8 cellular contexts compared by ENCODE assay signal in the genomic region with DNA sequence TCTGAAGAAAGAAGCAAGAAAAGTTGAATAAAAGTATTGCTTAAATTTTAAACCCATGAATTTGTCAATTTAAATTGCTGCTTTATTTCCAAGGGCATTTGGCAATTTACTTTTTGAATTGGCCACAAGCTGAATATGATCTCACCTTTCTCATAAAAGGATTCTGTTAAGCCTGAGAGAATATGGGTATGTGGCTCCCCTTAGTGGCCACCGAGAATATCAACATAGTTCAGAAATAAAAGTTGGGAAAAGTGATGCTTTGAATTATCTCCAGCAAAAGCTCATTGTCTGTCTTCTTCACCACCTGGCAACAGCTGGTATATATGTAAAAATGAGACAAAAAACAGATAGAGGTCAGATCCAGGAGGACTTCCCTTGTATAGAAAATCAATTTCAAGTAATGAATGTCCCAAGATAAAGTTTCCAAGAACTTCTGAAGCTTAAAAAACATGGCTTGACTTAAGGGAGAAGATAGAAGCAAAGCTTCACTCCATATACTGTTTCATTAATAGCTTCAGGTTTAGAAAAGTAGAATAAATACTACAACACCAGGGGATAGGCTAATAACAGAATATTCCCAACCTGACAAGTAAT.
A peak's percentile ranks its signal among the peaks of the same experiment; 100 is the strongest.
DNase-seq lines count a peak whose midpoint lies in the region; ATAC-seq, FAIRE-seq and TF ChIP-seq lines count a peak whose summit lies in the region.

No MANE protein-coding gene starts in this region.

- TF ChIP-seq CTCF in GM23338 (conservative IDR thresholded peaks at IDR 0.05; ENCODE audit: low read depth in 2 of 2) (peak; percentile 77 to 85), MM.1S (IDR thresholded peaks at IDR 0.05; ENCODE audit: low read length) (peak; percentile 66)

- H3K4me2 ChIP-seq in GM23338 (no peak overlapping the region), MM.1S (ENCODE audit: low read depth, low read length) (no peak overlapping the region)

- no peaks in the 10 kb centered on the region for H3K9me3 Mint-ChIP-seq in GM23338
- no peaks in the 10 kb centered on the region for H3K9me3 Mint-ChIP-seq in activated naive CD8-positive, alpha-beta T cell treated with anti-CD3 and anti-CD28 coated beads for 36 hours

- peak; percentile 17 for FAIRE-seq in islet of Langerhans (lab: Jason Lieb, UNC)

- H3K27me3 ChIP-seq in GM23338 (ENCODE audit: insufficient read depth) (no peaks in the 10 kb centered on the region), MM.1S (replicated peaks; ENCODE audit: insufficient read depth, low read length) (no peaks in the 10 kb centered on the region)

- H2AFZ ChIP-seq in GM23338 (no peak overlapping the region), MM.1S (ENCODE audit: low read length) (no peak overlapping the region)

- H3K27me3 Mint-ChIP-seq in GM23338 (ENCODE audit: insufficient read depth, low read depth, poor library complexity) = no peaks in the 10 kb centered on the region
- no peaks in the 10 kb centered on the region for H3K27me3 Mint-ChIP-seq in activated naive CD8-positive, alpha-beta T cell treated with anti-CD3 and anti-CD28 coated beads for 36 hours

- H3K9ac ChIP-seq in MM.1S (ENCODE audit: low read length) = no peak overlapping the region

- H3K27ac ChIP-seq in GM23338 (ENCODE audit: low read depth) (no peak overlapping the region), MM.1S (ENCODE audit: low read length) (no peak overlapping the region)

- H3K4me3 ChIP-seq in GM23338 = no peak overlapping the region
- no peak overlapping the region for H3K4me3 ChIP-seq in MM.1S (ENCODE audit: low read length)

- ATAC-seq in GM23338 = peak; percentile 56; the same call in 2 of the 3 replicates

- no peaks in the 10 kb centered on the region for H3K4me1 Mint-ChIP-seq in GM23338
- no peaks in the 10 kb centered on the region for H3K4me1 Mint-ChIP-seq in activated naive CD8-positive, alpha-beta T cell treated with anti-CD3 and anti-CD28 coated beads for 36 hours

- H3K36me3 Mint-ChIP-seq in GM23338 (ENCODE audit: low read depth) = no peaks in the 10 kb centered on the region
- no peaks in the 10 kb centered on the region for H3K36me3 Mint-ChIP-seq in activated naive CD8-positive, alpha-beta T cell treated with anti-CD3 and anti-CD28 coated beads for 36 hours

- H3K79me2 ChIP-seq in GM23338 (replicated peaks; ENCODE audit: insufficient read depth) (no peaks in the 10 kb centered on the region), MM.1S (ENCODE audit: low read length) (no peaks in the 10 kb centered on the region)

- no peaks in the 10 kb centered on the region for H3K9me3 ChIP-seq in MM.1S (replicated peaks; ENCODE audit: insufficient read depth, low read length)

- no peaks in the 10 kb centered on the region for H4K20me1 ChIP-seq in GM23338 (replicated peaks; ENCODE audit: insufficient read depth)
- no peaks in the 10 kb centered on the region for H4K20me1 ChIP-seq in MM.1S (ENCODE audit: insufficient read depth, low read length)

- H3F3A ChIP-seq in GM23338 (replicated peaks; ENCODE audit: low read depth) (no peaks in the 10 kb centered on the region), MM.1S (ENCODE audit: insufficient read depth, low read length) (no peaks in the 10 kb centered on the region)

- no peak overlapping the region for H3K27ac Mint-ChIP-seq in GM23338
- no peak overlapping the region for H3K27ac Mint-ChIP-seq in activated naive CD8-positive, alpha-beta T cell treated with anti-CD3 and anti-CD28 coated beads for 36 hours

- H3K36me3 ChIP-seq in GM23338 (ENCODE audit: insufficient read depth) = no peaks in the 10 kb centered on the region
- H3K36me3 ChIP-seq in MM.1S (replicated peaks; ENCODE audit: insufficient read depth, low read length) = no peaks in the 10 kb centered on the region

- peak; percentile 33 for DNase-seq in SIG-M5 treated with dmso at 0.1 percent for 504 hours (lab: John Stamatoyannopoulos, UW; ENCODE audit: unreplicated experiment)
- no peak for DNase-seq in SIG-M5 (lab: John Stamatoyannopoulos, UW)
- DNase-seq in GM23338 (ENCODE audit: low spot score) = peak; percentile 57
- peak; percentile 45 for DNase-seq in MM.1S
- peak; percentile 1 for DNase-seq in activated naive CD8-positive, alpha-beta T cell treated with anti-CD3 and anti-CD28 coated beads for 36 hours
- DNase-seq in NCI-H2171 treated with DMSO at 0.1 percent for 48 hours (lab: John Stamatoyannopoulos, UW) = no peak
- DNase-seq in stimulated activated naive CD4-positive, alpha-beta T cell treated with Interleukin-2 at 50 U/mL for 16 hours (lab: John Stamatoyannopoulos, UW) = no peak

- H3K9me2 ChIP-seq in GM23338 (ENCODE audit: insufficient read depth) (no peaks in the 10 kb centered on the region), MM.1S (replicated peaks; ENCODE audit: insufficient read depth, low read length) (no peaks in the 10 kb centered on the region)

- H3K4me3 Mint-ChIP-seq in GM23338 = no peak overlapping the region
- no peak overlapping the region for H3K4me3 Mint-ChIP-seq in activated naive CD8-positive, alpha-beta T cell treated with anti-CD3 and anti-CD28 coated beads for 36 hours

- H3K4me1 ChIP-seq in GM23338 (ENCODE audit: insufficient read depth) = no peaks in the 10 kb centered on the region
- H3K4me1 ChIP-seq in MM.1S (ENCODE audit: low read length) = no peaks in the 10 kb centered on the region

TF ChIP-seq in GM23338, 12 proteins besides CTCF, POLR2A, EP300 and RAD21 (continues in another document):
- TF ChIP-seq, protein P1, sequence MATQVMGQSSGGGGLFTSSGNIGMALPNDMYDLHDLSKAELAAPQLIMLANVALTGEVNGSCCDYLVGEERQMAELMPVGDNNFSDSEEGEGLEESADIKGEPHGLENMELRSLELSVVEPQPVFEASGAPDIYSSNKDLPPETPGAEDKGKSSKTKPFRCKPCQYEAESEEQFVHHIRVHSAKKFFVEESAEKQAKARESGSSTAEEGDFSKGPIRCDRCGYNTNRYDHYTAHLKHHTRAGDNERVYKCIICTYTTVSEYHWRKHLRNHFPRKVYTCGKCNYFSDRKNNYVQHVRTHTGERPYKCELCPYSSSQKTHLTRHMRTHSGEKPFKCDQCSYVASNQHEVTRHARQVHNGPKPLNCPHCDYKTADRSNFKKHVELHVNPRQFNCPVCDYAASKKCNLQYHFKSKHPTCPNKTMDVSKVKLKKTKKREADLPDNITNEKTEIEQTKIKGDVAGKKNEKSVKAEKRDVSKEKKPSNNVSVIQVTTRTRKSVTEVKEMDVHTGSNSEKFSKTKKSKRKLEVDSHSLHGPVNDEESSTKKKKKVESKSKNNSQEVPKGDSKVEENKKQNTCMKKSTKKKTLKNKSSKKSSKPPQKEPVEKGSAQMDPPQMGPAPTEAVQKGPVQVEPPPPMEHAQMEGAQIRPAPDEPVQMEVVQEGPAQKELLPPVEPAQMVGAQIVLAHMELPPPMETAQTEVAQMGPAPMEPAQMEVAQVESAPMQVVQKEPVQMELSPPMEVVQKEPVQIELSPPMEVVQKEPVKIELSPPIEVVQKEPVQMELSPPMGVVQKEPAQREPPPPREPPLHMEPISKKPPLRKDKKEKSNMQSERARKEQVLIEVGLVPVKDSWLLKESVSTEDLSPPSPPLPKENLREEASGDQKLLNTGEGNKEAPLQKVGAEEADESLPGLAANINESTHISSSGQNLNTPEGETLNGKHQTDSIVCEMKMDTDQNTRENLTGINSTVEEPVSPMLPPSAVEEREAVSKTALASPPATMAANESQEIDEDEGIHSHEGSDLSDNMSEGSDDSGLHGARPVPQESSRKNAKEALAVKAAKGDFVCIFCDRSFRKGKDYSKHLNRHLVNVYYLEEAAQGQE (IDR thresholded peaks at IDR 0.05; ENCODE audit: unreplicated experiment) = no peak
- no peak for TF ChIP-seq ZNF331 (CRISPR knock-in tag; IDR thresholded peaks at IDR 0.05; ENCODE audit: low read depth)
- TF ChIP-seq POLR2AphosphoS5 (IDR thresholded peaks at IDR 0.05; ENCODE audit: low read depth) = no peak

Comparison
In these comparisons a context has a peak if more than half of its experiments do, and no peak if none do; other contexts are left out.
1. DNase-seq: peak in SIG-M5 treated with dmso at 0.1 percent for 504 hours (single experiment), GM23338 (single experiment), MM.1S (single experiment) and activated naive CD8-positive, alpha-beta T cell treated with anti-CD3 and anti-CD28 coated beads for 36 hours (single experiment); none in SIG-M5 (single experiment), NCI-H2171 treated with DMSO at 0.1 percent for 48 hours (single experiment) and stimulated activated naive CD4-positive, alpha-beta T cell treated with Interleukin-2 at 50 U/mL for 16 hours (single experiment).